In genomic region chr20:62269871-62270270, GRCh38 we compare ENCODE assay signal across 24 cellular contexts. TPM values are rescaled to one million over a fixed set of nuclear protein-coding genes. Genes with fewer than 3 reads are reported as not detected.
DNase-seq lines count a peak whose midpoint lies in the region; ATAC-seq and TF ChIP-seq lines count a peak whose summit lies in the region.
"Had no signal": no experiment of that assay in that cellular context is flagged by ENCODE, and none has a peak within 500 bp of the region (broad histone marks: within the 10 kb centered on the region; RNA-seq: fewer than 3 reads in every experiment).

No MANE protein-coding gene starts in this region.

- H4K91ac ChIP-seq in trophoblast cell (ENCODE audit: low read depth, low read length), result peak overlapping the region; percentile 69

- no peaks in the 10 kb centered on the region for H3K27me3 ChIP-seq in trophoblast cell (ENCODE audit: insufficient read depth, low read length)
- H3K27me3 ChIP-seq in upper lobe of right lung, result no peaks in the 10 kb centered on the region
- H3K27me3 ChIP-seq: BLaER1 treated with 17β-estradiol and CSF1 and Interleukin-3, amounts not matched to agents 10 nM and 100 nM; Peyer's patch; SJSA1 had no signal

- H3K27ac ChIP-seq in trophoblast cell (ENCODE audit: low read depth, low read length) (no peak overlapping the region), upper lobe of right lung (no peak overlapping the region)
- H3K27ac ChIP-seq: 22Rv1; BLaER1 treated with 17β-estradiol and CSF1 and Interleukin-3, amounts not matched to agents 10 nM and 100 nM; Peyer's patch; SJSA1 had no signal

- WGBS in trophoblast cell (ENCODE audit: extremely low coverage, insufficient coverage, insufficient read length), result no CpG with 5 or more reads among the region's 17 CpGs

- H3K18ac ChIP-seq in trophoblast cell (ENCODE audit: low read length), result peak overlapping the region; percentile 31

- TF ChIP-seq CTCF in endothelial cell (IDR thresholded peaks at IDR 0.05; ENCODE audit: unreplicated experiment) (no peak), upper lobe of right lung (IDR thresholded peaks at IDR 0.05) (no peak)

- peaks cover 47% of the 10 kb centered on the region for H3K36me3 Mint-ChIP-seq in endothelial cell (ENCODE audit: low read depth, unreplicated experiment)

- H3K9ac ChIP-seq in trophoblast cell (ENCODE audit: low read length), result no peak overlapping the region
- H3K9ac ChIP-seq: BLaER1 treated with 17β-estradiol and CSF1 and Interleukin-3, amounts not matched to agents 10 nM and 100 nM had no signal

- peaks cover 11% of the 10 kb centered on the region for H3K27me3 Mint-ChIP-seq in endothelial cell (ENCODE audit: unreplicated experiment)
- H3K27me3 Mint-ChIP-seq: CD4-positive, alpha-beta memory T cell had no signal

- peak overlapping the region; percentile 2 for H4K12ac ChIP-seq in trophoblast cell (ENCODE audit: low read depth, low read length)

- H3K23ac ChIP-seq in trophoblast cell (ENCODE audit: low read length), result no peak overlapping the region

- no peak overlapping the region for H2BK5ac ChIP-seq in trophoblast cell (ENCODE audit: low read depth, low read length, poor library complexity)

- peaks cover 4% of the 10 kb centered on the region for H3K79me2 ChIP-seq in trophoblast cell (ENCODE audit: control insufficient read depth, insufficient read depth, low read length, poor library complexity)

- H3K14ac ChIP-seq in trophoblast cell (ENCODE audit: low read length), result peak overlapping the region; percentile 57

- peaks cover 17 to 21% of the 10 kb centered on the region in 2 experiments for H3K4me1 ChIP-seq in trophoblast cell (ENCODE audit: control insufficient read depth in 1 of 2, insufficient read depth in 2 of 2, low read length in 2 of 2)
- no peaks in the 10 kb centered on the region for H3K4me1 ChIP-seq in upper lobe of right lung
- H3K4me1 ChIP-seq: Caco-2, Peyer's patch, SJSA1 had no signal

- no peak overlapping the region for H3K4me3 ChIP-seq in trophoblast cell (ENCODE audit: low read depth, low read length)
- H3K4me3 ChIP-seq in upper lobe of right lung, result no peak overlapping the region
- H3K4me3 ChIP-seq: BLaER1 treated with 17β-estradiol and CSF1 and Interleukin-3, amounts not matched to agents 10 nM and 100 nM; Peyer's patch; SJSA1 had no signal

- H3K4me2 ChIP-seq in trophoblast cell (ENCODE audit: low read length), result no peak overlapping the region
- H3K4me2 ChIP-seq: BLaER1 treated with 17β-estradiol and CSF1 and Interleukin-3, amounts not matched to agents 10 nM and 100 nM had no signal

- H3K79me1 ChIP-seq in trophoblast cell (ENCODE audit: low read length), result peaks cover 11% of the 10 kb centered on the region

- H3K9me3 ChIP-seq in trophoblast cell (ENCODE audit: insufficient read depth, low read depth, low read length), result peaks cover 3% of the 10 kb centered on the region
- no peaks in the 10 kb centered on the region for H3K9me3 ChIP-seq in upper lobe of right lung
- H3K9me3 ChIP-seq: Caco-2, Peyer's patch, SJSA1 had no signal

- H3K9me3 Mint-ChIP-seq in endothelial cell (ENCODE audit: unreplicated experiment), result no peaks in the 10 kb centered on the region
- H3K9me3 Mint-ChIP-seq: CD4-positive, alpha-beta memory T cell had no signal

- peak overlapping the region; percentile 72 for H3K27ac Mint-ChIP-seq in endothelial cell (ENCODE audit: unreplicated experiment)
- H3K27ac Mint-ChIP-seq: HFFc6 had no signal

- H2AK5ac ChIP-seq in trophoblast cell (ENCODE audit: low read length), result peak overlapping the region; percentile 31

- H3K4me1 Mint-ChIP-seq in endothelial cell (ENCODE audit: unreplicated experiment), result peaks cover 4% of the 10 kb centered on the region
- H3K4me1 Mint-ChIP-seq: H9 had no signal

- H2AFZ ChIP-seq in trophoblast cell (ENCODE audit: insufficient read depth, low read length, poor library complexity), result no peak overlapping the region

- intact Hi-C loops in upper lobe of right lung (cut with DNase I), result no loop called here

- ATAC-seq in upper lobe of right lung, result peak; percentile 9
- ATAC-seq in GM18861 (IDR thresholded peaks at IDR 0.05; ENCODE audit: unreplicated experiment), result no peak
- ATAC-seq in HG03565 (IDR thresholded peaks at IDR 0.05; ENCODE audit: unreplicated experiment), result no peak
- ATAC-seq: Right ventricle myocardium inferior had no signal

- no peak overlapping the region for H3K4ac ChIP-seq in trophoblast cell (ENCODE audit: low read depth, low read length)

- no peak overlapping the region for H3K4me3 Mint-ChIP-seq in endothelial cell (ENCODE audit: unreplicated experiment)
- H3K4me3 Mint-ChIP-seq: CD4-positive, alpha-beta memory T cell; H9; HFFc6 had no signal

- peak overlapping the region; percentile 47 for H2BK12ac ChIP-seq in trophoblast cell (ENCODE audit: low read length)

- DNase-seq in NCI-H82 (lab: John Stamatoyannopoulos, UW), result peak; percentile 24
- DNase-seq in NCI-H82 treated with DMSO at 0.1 percent for 48 hours (lab: John Stamatoyannopoulos, UW; ENCODE audit: unreplicated experiment), result no peak
- DNase-seq in endothelial cell (ENCODE audit: low spot score), result no peak
- no peak for DNase-seq in trophoblast cell
- no peak for DNase-seq in upper lobe of right lung
- DNase-seq in mesenteric fat pad (ENCODE audit: low spot score), result no peak
- DNase-seq: Caco-2; CD4-positive, alpha-beta memory T cell; DMS 273 treated with DMSO at 0.1 percent for 48 hours; DMS79 treated with DMSO at 0.1 percent for 48 hours; H9; HFFc6; IMR-90; NCI-H187; NCI-H69; Peyer's patch had no signal

- peak overlapping the region; percentile 8 for H2BK120ac ChIP-seq in trophoblast cell (ENCODE audit: insufficient read depth, low read length, poor library complexity)

- H3K36me3 ChIP-seq in trophoblast cell (ENCODE audit: control insufficient read depth in 1 of 2, insufficient read depth in 2 of 2, low read length in 2 of 2) (peaks cover 48 to 50% of the 10 kb centered on the region in 2 experiments), upper lobe of right lung (peaks cover 53% of the 10 kb centered on the region)

- peak overlapping the region; percentile 48 for H4K8ac ChIP-seq in trophoblast cell (ENCODE audit: low read depth, low read length)

RNA-seq across cellular contexts. Expression of gene OSBPL2, which starts 31.6 kb away (rescaled TPM):
- total RNA-seq in endothelial cell (ENCODE audit: unreplicated experiment) (39.5 TPM), upper lobe of right lung (52.3 TPM), mesenteric fat pad (38.1 TPM)
- 57.6 and 60.3 TPM in 2 replicates for polyA plus RNA-seq in trophoblast cell (2013)

RNA-seq across cellular contexts. Expression of gene ADRM1, which starts 32.9 kb away (rescaled TPM):
- total RNA-seq in endothelial cell (ENCODE audit: unreplicated experiment), result 132 TPM
- 164 and 175 TPM in 2 replicates for polyA plus RNA-seq in trophoblast cell (2013)
- 73.4 TPM for total RNA-seq in upper lobe of right lung
- 87.1 TPM for total RNA-seq in mesenteric fat pad

RNA-seq across cellular contexts. Expression of gene HRH3, which starts 49.8 kb away (rescaled TPM):
- total RNA-seq in endothelial cell (ENCODE audit: unreplicated experiment) (not detected), upper lobe of right lung (not detected), mesenteric fat pad (not detected)
- 0.15 and 0.18 TPM in 2 replicates for polyA plus RNA-seq in trophoblast cell (2013)
- total RNA-seq: Caco-2; CD4-positive, alpha-beta memory T cell; HFFc6; HT1080; IMR-90; NCI-H460; Right ventricle myocardium inferior; SJSA1 had no signal
- polyA plus RNA-seq: CD4-positive, alpha-beta memory T cell; IMR-90 had no signal
